ENCODE assay signal across 8 cellular contexts in the genomic region with DNA sequence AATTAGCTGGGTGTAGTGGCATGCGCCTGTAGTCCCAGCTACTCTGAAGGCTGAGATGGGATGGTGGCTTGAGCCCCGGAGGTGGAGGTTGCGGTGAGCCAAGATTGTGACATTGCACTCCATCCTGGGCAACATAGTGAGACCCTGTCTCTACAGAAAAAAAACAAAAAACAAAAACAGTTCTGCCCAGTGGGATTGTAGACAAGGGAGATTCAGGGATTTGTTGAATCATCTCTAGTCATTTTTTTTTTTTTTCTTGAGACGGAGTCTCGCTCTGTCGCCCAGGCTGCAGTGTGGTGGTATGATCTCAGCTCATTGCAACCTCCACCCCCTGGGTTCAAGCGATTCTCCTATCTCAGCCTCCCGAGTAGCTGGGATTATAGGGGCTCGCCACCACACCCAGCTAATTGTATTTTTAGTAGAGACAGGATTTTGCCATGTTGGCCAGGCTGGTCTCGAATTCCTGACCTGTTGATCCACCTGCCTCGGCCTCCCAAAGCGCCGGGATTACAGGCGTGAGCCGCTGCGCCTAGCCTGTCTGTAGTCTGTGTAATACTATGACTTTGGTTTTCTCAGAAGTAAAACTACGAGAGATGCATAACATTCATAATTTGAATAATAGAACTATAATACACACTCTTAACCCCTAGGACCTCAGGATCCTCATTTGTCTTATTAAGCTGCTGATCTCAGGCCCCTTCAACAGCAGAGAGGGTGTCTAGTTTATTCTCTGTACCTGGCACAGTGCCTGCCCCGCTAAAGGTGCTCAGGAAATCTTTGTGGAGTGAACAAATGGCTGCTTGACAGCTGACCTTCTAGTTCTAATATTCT. TPM values are rescaled to one million over a fixed set of nuclear protein-coding genes. Genes with fewer than 3 reads are reported as not detected.
DNase-seq lines count a peak whose midpoint lies in the region; ATAC-seq and TF ChIP-seq lines count a peak whose summit lies in the region.

No MANE protein-coding gene starts in this region.

- H3K9me3 ChIP-seq in SU-DHL-6 (ENCODE audit: insufficient read depth, low read length) = no peaks in the 10 kb centered on the region
- no peaks in the 10 kb centered on the region for H3K9me3 ChIP-seq in gastrocnemius medialis

- in situ Hi-C loops in gastrocnemius medialis (cut with MboI; ENCODE audit: low sequenced_read_pairs in 4 of 4) = no loop called here

- H3K27ac ChIP-seq in SU-DHL-6 (ENCODE audit: low read depth, low read length) (peak overlapping the region; percentile 81), gastrocnemius medialis (peak overlapping the region; percentile 96 to 99 (median 98))

- DNase-seq in DMS 273 (lab: John Stamatoyannopoulos, UW; ENCODE audit: unreplicated experiment) (peak; percentile 34), DMS 273 treated with DMSO at 0.1 percent for 48 hours (lab: John Stamatoyannopoulos, UW) (no peak), foreskin fibroblast (no peak), gastrocnemius medialis (no peak)

- TF ChIP-seq POLR2A in gastrocnemius medialis (IDR thresholded peaks at IDR 0.05) = no peak

- H3K4me1 ChIP-seq in gastrocnemius medialis = peaks cover 38% of the 10 kb centered on the region in 2 donors

- TF ChIP-seq CTCF in SU-DHL-6 (IDR thresholded peaks at IDR 0.05; ENCODE audit: insufficient read depth, low read length, poor library complexity, severe bottlenecking) (no peak), foreskin fibroblast (IDR thresholded peaks at IDR 0.05; ENCODE audit: low read depth, low read length) (no peak), gastrocnemius medialis (IDR thresholded peaks at IDR 0.05 in 4 of 5, conservative IDR thresholded peaks at IDR 0.05 in 1 of 5) (no peak)

- intact Hi-C loops in gastrocnemius medialis (cut with DNase I; ENCODE audit: low total_unique reads) = no loop called here

- H3F3A ChIP-seq in SU-DHL-6 (ENCODE audit: insufficient read depth) = 0 out of 2 replicates have a peak, but pooled peaks cover 12% of the 10 kb centered on the region

- no peaks in the 10 kb centered on the region for H4K20me1 ChIP-seq in SU-DHL-6 (ENCODE audit: low read depth, low read length)

- no peaks in the 10 kb centered on the region for H3K36me3 ChIP-seq in SU-DHL-6 (ENCODE audit: low read length)
- H3K36me3 ChIP-seq in gastrocnemius medialis = no peaks in the 10 kb centered on the region

- peak overlapping the region; percentile 78 for H3K4me2 ChIP-seq in SU-DHL-6 (ENCODE audit: low read depth, low read length, poor library complexity, severe bottlenecking)

- peak overlapping the region; percentile 97 for H3K9ac ChIP-seq in SU-DHL-6 (ENCODE audit: low read length)

- ATAC-seq in gastrocnemius medialis (no peak), GM19351 (IDR thresholded peaks at IDR 0.05; ENCODE audit: unreplicated experiment) (no peak), HG03439 (IDR thresholded peaks at IDR 0.05; ENCODE audit: unreplicated experiment) (no peak), GM21515 (IDR thresholded peaks at IDR 0.05; ENCODE audit: unreplicated experiment) (no peak)

- H3K79me2 ChIP-seq in SU-DHL-6 (ENCODE audit: insufficient read depth, low read length) = no peaks in the 10 kb centered on the region; the same call in 1 of the 2 replicates

- no peaks in the 10 kb centered on the region for H3K9me2 ChIP-seq in SU-DHL-6 (replicated peaks; ENCODE audit: insufficient read depth, low read length)

- H3K4me3 ChIP-seq in SU-DHL-6 (ENCODE audit: insufficient read depth, low read length, poor library complexity, severe bottlenecking) (peak overlapping the region; percentile 100), foreskin fibroblast (ENCODE audit: low read depth in 1 of 2, low read length in 2 of 2) (peak overlapping the region; percentile 77 to 90), gastrocnemius medialis (peak overlapping the region; percentile 81 to 99 (median 92))

- peak overlapping the region; percentile 92 for H2AFZ ChIP-seq in SU-DHL-6 (ENCODE audit: low read depth, low read length, severe bottlenecking)

- H3K27me3 ChIP-seq in SU-DHL-6 (ENCODE audit: low read length) (no peaks in the 10 kb centered on the region), gastrocnemius medialis (no peaks in the 10 kb centered on the region)

RNA-seq across cellular contexts. Expression of a gene that starts 1.4 kb away (rescaled TPM):
- 1 to 10 TPM; 4.2 to 9.2 (median 6.8) TPM for total RNA-seq in gastrocnemius medialis

RNA-seq across cellular contexts. Expression of a gene that starts 1.4 kb away (rescaled TPM):
- total RNA-seq in gastrocnemius medialis = 10 to 100 TPM; 64.8 to 96.6 (median 80.7) TPM

RNA-seq across cellular contexts. Expression of a gene that starts 20.3 kb away (rescaled TPM):
- 1 to 10 TPM in 2 of 4 donors, under 1 TPM in 2; 0.33 to 1.8 (median 1.1) TPM for total RNA-seq in gastrocnemius medialis

RNA-seq across cellular contexts. Expression of a gene that starts 39.6 kb away (rescaled TPM):
- 1 to 10 TPM; 2.5 to 6.4 (median 5.8) TPM for total RNA-seq in gastrocnemius medialis

RNA-seq across cellular contexts. Expression of a gene that starts 46.7 kb away (rescaled TPM):
- total RNA-seq in gastrocnemius medialis = under 1 TPM in 2 of 4 donors, not detected in 2; 0.02 to 0.07 TPM
